ENCODE assay signal across 20 cellular contexts in genomic region chr12:67855103-67855502, GRCh38.
"Had no signal": no experiment of that assay in that cellular context is flagged by ENCODE, and none has a peak within 500 bp of the region (broad histone marks: within the 10 kb centered on the region; RNA-seq: fewer than 3 reads in every experiment).

No MANE protein-coding gene starts in this region.

- H3K27ac Mint-ChIP-seq: dendritic cell treated with granulocyte-macrophage colony-stimulating factor and Interleukin-4, amounts not matched to agents 40 ng/mL and 50 ng/mL, for 4 days; effector memory CD8-positive, alpha-beta T cell; natural killer cell treated with Interleukin-12 subunit alpha and Interleukin-12 subunit beta and Interleukin-15 and Interleukin-18, amount 100 ng/mL, for 72 hours; neural progenitor cell; stimulated activated memory B cell treated with anti-CD40 and anti-IgM and Interleukin-4, amounts not matched to agents 10 μg/mL and 1 μg/mL and 100 μg/mL, for 72 hours; stimulated activated naive CD8-positive, alpha-beta T cell treated with anti-CD3 and anti-CD28 coated beads, Interleukin-15, Interleukin-2, amounts not matched to agents 100 ng/mL and 50 ng/mL, for 24 hours had no signal

- H3K27ac ChIP-seq: epithelial cell of prostate, esophagus muscularis mucosa, foreskin keratinocyte, neural progenitor cell, ovary, tibial artery had no signal

- ATAC-seq: effector memory CD8-positive, alpha-beta T cell; foreskin keratinocyte; left colon; left ventricle myocardium superior; natural killer cell treated with Interleukin-12 subunit alpha and Interleukin-12 subunit beta and Interleukin-15 and Interleukin-18, amount 100 ng/mL, for 72 hours; right cardiac atrium; stimulated activated memory B cell treated with anti-CD40 and anti-IgM and Interleukin-4, amounts not matched to agents 10 μg/mL and 1 μg/mL and 100 μg/mL, for 72 hours had no signal

- DNase-seq: effector memory CD8-positive, alpha-beta T cell; kidney; left colon; left ventricle myocardium superior; midbrain; nucleus accumbens; ovary; right cardiac atrium; stimulated activated CD4-positive, alpha-beta T cell treated with anti-CD3 and anti-CD28 coated beads, Interleukin-4, amount 100 ng/mL, for 24 hours; tibial artery had no signal

- H3K4me3 Mint-ChIP-seq: dendritic cell treated with granulocyte-macrophage colony-stimulating factor and Interleukin-4, amounts not matched to agents 40 ng/mL and 50 ng/mL, for 4 days; effector memory CD8-positive, alpha-beta T cell; natural killer cell treated with Interleukin-12 subunit alpha and Interleukin-12 subunit beta and Interleukin-15 and Interleukin-18, amount 100 ng/mL, for 72 hours; neural progenitor cell; stimulated activated memory B cell treated with anti-CD40 and anti-IgM and Interleukin-4, amounts not matched to agents 10 μg/mL and 1 μg/mL and 100 μg/mL, for 72 hours; stimulated activated naive CD8-positive, alpha-beta T cell treated with anti-CD3 and anti-CD28 coated beads, Interleukin-15, Interleukin-2, amounts not matched to agents 100 ng/mL and 50 ng/mL, for 24 hours had no signal

- H3K27me3 Mint-ChIP-seq: stimulated activated memory B cell treated with anti-CD40 and anti-IgM and Interleukin-4, amounts not matched to agents 10 μg/mL and 1 μg/mL and 100 μg/mL, for 72 hours had no signal

- H3K9ac ChIP-seq: neural progenitor cell had no signal

- FAIRE-seq: colon, kidney had no signal

- H3K36me3 Mint-ChIP-seq: natural killer cell treated with Interleukin-12 subunit alpha and Interleukin-12 subunit beta and Interleukin-15 and Interleukin-18, amount 100 ng/mL, for 72 hours; neural progenitor cell; stimulated activated memory B cell treated with anti-CD40 and anti-IgM and Interleukin-4, amounts not matched to agents 10 μg/mL and 1 μg/mL and 100 μg/mL, for 72 hours had no signal

- H3K9me3 Mint-ChIP-seq: dendritic cell treated with granulocyte-macrophage colony-stimulating factor and Interleukin-4, amounts not matched to agents 40 ng/mL and 50 ng/mL, for 4 days; effector memory CD8-positive, alpha-beta T cell; natural killer cell treated with Interleukin-12 subunit alpha and Interleukin-12 subunit beta and Interleukin-15 and Interleukin-18, amount 100 ng/mL, for 72 hours; stimulated activated memory B cell treated with anti-CD40 and anti-IgM and Interleukin-4, amounts not matched to agents 10 μg/mL and 1 μg/mL and 100 μg/mL, for 72 hours; stimulated activated naive CD8-positive, alpha-beta T cell treated with anti-CD3 and anti-CD28 coated beads, Interleukin-15, Interleukin-2, amounts not matched to agents 100 ng/mL and 50 ng/mL, for 24 hours had no signal

- H3K27me3 ChIP-seq: esophagus muscularis mucosa, foreskin keratinocyte, neural progenitor cell, ovary, tibial artery had no signal

- H3K4me1 Mint-ChIP-seq: neural progenitor cell; stimulated activated memory B cell treated with anti-CD40 and anti-IgM and Interleukin-4, amounts not matched to agents 10 μg/mL and 1 μg/mL and 100 μg/mL, for 72 hours had no signal

- H3K4me3 ChIP-seq: esophagus muscularis mucosa, lung, neural progenitor cell, ovary, tibial artery had no signal

- H3K36me3 ChIP-seq: esophagus muscularis mucosa, ovary, tibial artery had no signal

- H3K4me1 ChIP-seq: foreskin keratinocyte had no signal

- H3K4me2 ChIP-seq: neural progenitor cell had no signal

- H3K9me3 ChIP-seq: esophagus muscularis mucosa, tibial artery had no signal

- H2AFZ ChIP-seq: neural progenitor cell had no signal
